8 cellular contexts compared by ENCODE assay signal in the genomic region with DNA sequence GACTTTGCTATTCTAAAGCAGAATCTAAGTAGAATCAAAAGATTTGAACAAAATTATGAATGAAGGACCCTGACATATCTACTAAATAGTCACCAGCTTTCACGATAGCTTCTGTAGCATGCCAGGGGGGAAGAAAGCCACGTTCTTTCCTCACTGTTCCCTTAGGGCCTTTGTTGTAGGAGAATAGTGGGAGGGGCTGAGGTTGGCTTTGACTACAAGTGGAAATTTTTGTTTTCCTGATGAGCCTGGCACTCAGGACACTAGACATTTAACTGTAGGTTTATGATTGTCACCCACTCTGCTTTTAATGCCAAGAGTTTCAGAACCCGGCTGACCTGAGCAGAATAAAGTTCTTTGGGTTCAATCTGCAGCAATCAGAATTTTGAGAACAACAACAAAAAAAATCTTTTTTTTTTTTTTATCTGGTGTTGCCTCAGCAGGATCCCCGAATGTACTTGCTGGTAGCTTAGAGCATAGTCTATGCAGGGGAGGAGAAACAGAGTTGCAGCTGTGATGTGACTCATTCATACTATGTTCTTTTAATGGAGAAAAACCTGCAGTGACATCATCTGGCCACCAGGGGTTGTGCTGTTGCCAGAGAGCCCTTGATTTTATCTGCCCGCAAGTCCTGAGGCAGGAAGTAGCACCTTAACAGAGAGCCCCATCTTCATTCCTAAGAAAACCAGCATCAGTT. TPM values are rescaled to one million over a fixed set of nuclear protein-coding genes. Genes with fewer than 3 reads are reported as not detected.
DNase-seq lines count a peak whose midpoint lies in the region; ATAC-seq and TF ChIP-seq lines count a peak whose summit lies in the region.

No MANE protein-coding gene starts in this region.

- no peak overlapping the region for H3K18ac ChIP-seq in trophoblast cell (ENCODE audit: low read length)

- no peak overlapping the region for H4K12ac ChIP-seq in trophoblast cell (ENCODE audit: low read depth, low read length)

- no peaks in the 10 kb centered on the region for H3K36me3 ChIP-seq in trophoblast cell (ENCODE audit: control insufficient read depth in 1 of 2, insufficient read depth in 2 of 2, low read length in 2 of 2)

- peak; percentile 18 for DNase-seq in DMS153 treated with DMSO at 0.1 percent for 48 hours (lab: John Stamatoyannopoulos, UW; ENCODE audit: unreplicated experiment)
- DNase-seq in OCI-M1 (lab: John Stamatoyannopoulos, UW): peak; percentile 94
- peak; percentile 49 for DNase-seq in activated T-cell treated with anti-CD3 and anti-CD28 coated beads, Interleukin-2, amount 50 U/mL, for 24 hours
- peak; percentile 76 to 87 for DNase-seq in foreskin keratinocyte
- DNase-seq in trophoblast cell: peak; percentile 77 to 96
- DNase-seq in C1 segment of cervical spinal cord (lab: John Stamatoyannopoulos, UW): no peak

- H3K27ac ChIP-seq in foreskin keratinocyte (peak overlapping the region; percentile 93), trophoblast cell (ENCODE audit: low read depth, low read length) (no peak overlapping the region)

- H3K79me1 ChIP-seq in trophoblast cell (ENCODE audit: low read length): no peaks in the 10 kb centered on the region

- TF ChIP-seq CTCF in foreskin keratinocyte (conservative IDR thresholded peaks at IDR 0.05): peak; percentile 97

- H3K4me2 ChIP-seq in trophoblast cell (ENCODE audit: low read length): no peak overlapping the region

- no peak overlapping the region for H2AK5ac ChIP-seq in trophoblast cell (ENCODE audit: low read length)

- no peaks in the 10 kb centered on the region for H3K36me3 Mint-ChIP-seq in activated T-cell treated with anti-CD3 and anti-CD28 coated beads, Interleukin-2, amount 50 U/mL, for 24 hours (ENCODE audit: low read depth)

- no peak overlapping the region for H4K91ac ChIP-seq in trophoblast cell (ENCODE audit: low read depth, low read length)

- H3K4me1 Mint-ChIP-seq in activated T-cell treated with anti-CD3 and anti-CD28 coated beads, Interleukin-2, amount 50 U/mL, for 24 hours (ENCODE audit: low read depth): peaks cover 2% of the 10 kb centered on the region

- peaks cover 2% of the 10 kb centered on the region for H3K79me2 ChIP-seq in trophoblast cell (ENCODE audit: control insufficient read depth, insufficient read depth, low read length, poor library complexity)

- no peak overlapping the region for H3K4me3 ChIP-seq in trophoblast cell (ENCODE audit: low read depth, low read length)

- H3K9me3 ChIP-seq in trophoblast cell (ENCODE audit: insufficient read depth, low read depth, low read length): no peaks in the 10 kb centered on the region

- no peak overlapping the region for H3K27ac Mint-ChIP-seq in activated T-cell treated with anti-CD3 and anti-CD28 coated beads, Interleukin-2, amount 50 U/mL, for 24 hours

- no peak overlapping the region for H3K4ac ChIP-seq in trophoblast cell (ENCODE audit: low read depth, low read length)

- H3K23ac ChIP-seq in trophoblast cell (ENCODE audit: low read length): no peak overlapping the region

- H3K27me3 ChIP-seq in foreskin keratinocyte: no peaks in the 10 kb centered on the region
- H3K27me3 ChIP-seq in trophoblast cell (ENCODE audit: insufficient read depth, low read length): no peaks in the 10 kb centered on the region

- H2BK120ac ChIP-seq in trophoblast cell (ENCODE audit: insufficient read depth, low read length, poor library complexity): no peak overlapping the region

- peaks cover 10% of the 10 kb centered on the region for H3K27me3 Mint-ChIP-seq in activated T-cell treated with anti-CD3 and anti-CD28 coated beads, Interleukin-2, amount 50 U/mL, for 24 hours

- no peak overlapping the region for H2AFZ ChIP-seq in trophoblast cell (ENCODE audit: insufficient read depth, low read length, poor library complexity)

- no CpG with 5 or more reads among the region's 5 CpGs for WGBS in trophoblast cell (ENCODE audit: extremely low coverage, insufficient coverage, insufficient read length)

- peaks cover 19% of the 10 kb centered on the region for H3K4me1 ChIP-seq in foreskin keratinocyte
- peaks cover 3 to 4% of the 10 kb centered on the region in 2 experiments for H3K4me1 ChIP-seq in trophoblast cell (ENCODE audit: control insufficient read depth in 1 of 2, insufficient read depth in 2 of 2, low read length in 2 of 2)

- H3K9me3 Mint-ChIP-seq in activated T-cell treated with anti-CD3 and anti-CD28 coated beads, Interleukin-2, amount 50 U/mL, for 24 hours: no peaks in the 10 kb centered on the region

- H2BK12ac ChIP-seq in trophoblast cell (ENCODE audit: low read length): no peak overlapping the region

- H4K8ac ChIP-seq in trophoblast cell (ENCODE audit: low read depth, low read length): peak overlapping the region; percentile 29

- no peak overlapping the region for H2BK5ac ChIP-seq in trophoblast cell (ENCODE audit: low read depth, low read length, poor library complexity)

- H3K4me3 Mint-ChIP-seq in activated T-cell treated with anti-CD3 and anti-CD28 coated beads, Interleukin-2, amount 50 U/mL, for 24 hours: no peak overlapping the region

- H3K9ac ChIP-seq in trophoblast cell (ENCODE audit: low read length): no peak overlapping the region

- H3K14ac ChIP-seq in trophoblast cell (ENCODE audit: low read length): no peak overlapping the region

- ATAC-seq in GM19467 (IDR thresholded peaks at IDR 0.05; ENCODE audit: unreplicated experiment) (peak; percentile 98), HG03521 (IDR thresholded peaks at IDR 0.05; ENCODE audit: unreplicated experiment) (peak; percentile 94), foreskin keratinocyte (peak; percentile 94)

RNA-seq across cellular contexts. Expression of a gene that starts 38.5 kb away (rescaled TPM):
- 44.0 and 48.9 TPM in 2 replicates for total RNA-seq in foreskin keratinocyte
- polyA plus RNA-seq in foreskin keratinocyte: 44.3 and 48.5 TPM in 2 replicates
- polyA plus RNA-seq in trophoblast cell (2013): 65.5 and 66.4 TPM in 2 replicates

Comparison
In these comparisons a context has a peak if more than half of its experiments do, and no peak if none do; other contexts are left out.
1. DNase-seq: peak in DMS153 treated with DMSO at 0.1 percent for 48 hours (single experiment), OCI-M1 (single experiment), activated T-cell treated with anti-CD3 and anti-CD28 coated beads, Interleukin-2, amount 50 U/mL, for 24 hours (single experiment), foreskin keratinocyte (2 of 2) and trophoblast cell (2 of 2); none in C1 segment of cervical spinal cord (0 of 14).
2. Peak in every context shown above with its lines, with median percentiles within 50 percentile points of each other: ATAC-seq.